In the genomic region with DNA sequence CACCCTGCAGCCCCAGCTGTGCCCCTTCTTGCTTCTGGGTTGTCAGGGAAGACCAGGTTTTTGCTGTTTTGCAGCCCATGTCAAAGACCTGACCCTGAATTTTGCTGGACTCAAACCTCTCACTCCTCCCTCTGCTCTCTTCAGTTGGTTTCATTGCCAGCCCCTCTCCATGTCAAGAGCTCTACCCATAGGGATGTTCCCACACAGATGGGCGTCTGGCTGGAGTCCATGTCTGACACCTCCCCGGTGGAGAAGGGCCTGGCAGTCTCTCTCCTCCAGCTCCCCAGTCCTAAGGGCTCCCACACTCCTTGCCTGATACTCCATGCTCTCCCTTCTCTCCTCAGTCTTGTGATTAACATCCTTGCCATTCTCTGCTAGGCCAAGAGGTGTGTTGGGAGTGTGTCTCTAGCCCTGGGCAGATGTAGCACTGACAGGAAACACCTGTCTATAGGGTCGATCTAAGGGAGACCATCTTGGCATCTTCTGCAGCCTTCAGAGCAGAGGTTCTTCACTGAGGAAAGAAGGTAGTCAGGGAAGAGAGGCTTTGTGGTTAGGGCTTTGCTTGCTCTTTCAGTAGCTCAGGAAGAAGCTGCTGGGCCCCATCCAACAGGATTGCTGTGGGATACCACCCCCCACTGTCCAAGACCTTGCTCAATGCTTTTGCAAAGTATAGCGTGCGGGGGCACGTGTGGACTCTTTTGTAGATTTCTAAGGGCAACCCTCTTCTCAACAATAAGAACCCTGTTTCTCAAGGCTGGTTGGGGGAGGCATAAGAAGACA, we compare ENCODE assay signal across 20 cellular contexts. TPM values are rescaled to one million over a fixed set of nuclear protein-coding genes. Genes with fewer than 3 reads are reported as not detected.
"Had no signal": no experiment of that assay in that cellular context is flagged by ENCODE, and none has a peak within 500 bp of the region (broad histone marks: within the 10 kb centered on the region; RNA-seq: fewer than 3 reads in every experiment).

No MANE protein-coding gene starts in this region.

- H3K27ac ChIP-seq: ascending aorta, coronary artery, esophagus squamous epithelium, right atrium auricular region, skin epidermis had no signal

- H3K9me3 Mint-ChIP-seq: activated T-helper 1 cell treated with anti-CD3 and anti-CD28 coated beads, Interleukin-12 subunit alpha, Interleukin-12 subunit beta, Interleukin-2, Interleukin-4 antibody, amounts not matched to agents 30 ng/mL and 10 ng/mL and 1 ng/mL, durations not matched to agents 14 hours and 24 hours and 36 hours; natural killer cell treated with Interleukin-12 subunit alpha and Interleukin-12 subunit beta and Interleukin-15 and Interleukin-18, amount 100 ng/mL, for 72 hours; T-helper 2 cell treated with Interferon-gamma antibody and Interleukin-4, amounts not matched to agents 5 μg/mL and 100 μg/mL, for 36 hours had no signal

- H3K4me3 Mint-ChIP-seq: activated T-helper 1 cell treated with anti-CD3 and anti-CD28 coated beads, Interleukin-12 subunit alpha, Interleukin-12 subunit beta, Interleukin-2, Interleukin-4 antibody, amounts not matched to agents 30 ng/mL and 10 ng/mL and 1 ng/mL, durations not matched to agents 14 hours and 24 hours and 36 hours; natural killer cell treated with Interleukin-12 subunit alpha and Interleukin-12 subunit beta and Interleukin-15 and Interleukin-18, amount 100 ng/mL, for 72 hours; T-helper 2 cell treated with Interferon-gamma antibody and Interleukin-4, amounts not matched to agents 5 μg/mL and 100 μg/mL, for 36 hours had no signal

- H3K36me3 Mint-ChIP-seq: natural killer cell treated with Interleukin-12 subunit alpha and Interleukin-12 subunit beta and Interleukin-15 and Interleukin-18, amount 100 ng/mL, for 72 hours had no signal

- H3K27ac Mint-ChIP-seq: activated T-helper 1 cell treated with anti-CD3 and anti-CD28 coated beads, Interleukin-12 subunit alpha, Interleukin-12 subunit beta, Interleukin-2, Interleukin-4 antibody, amounts not matched to agents 30 ng/mL and 10 ng/mL and 1 ng/mL, durations not matched to agents 14 hours and 24 hours and 36 hours; natural killer cell treated with Interleukin-12 subunit alpha and Interleukin-12 subunit beta and Interleukin-15 and Interleukin-18, amount 100 ng/mL, for 72 hours; progenitor cell of endocrine pancreas; T-helper 2 cell treated with Interferon-gamma antibody and Interleukin-4, amounts not matched to agents 5 μg/mL and 100 μg/mL, for 36 hours had no signal

- H3K4me3 ChIP-seq: ascending aorta, coronary artery, esophagus squamous epithelium, right atrium auricular region, skin epidermis had no signal

- ATAC-seq: activated CD4-positive, CD25-positive, alpha-beta regulatory T cell treated with anti-CD3 and anti-CD28 coated beads, Interleukin-2, amount 50 U/mL, for 24 hours; natural killer cell treated with Interleukin-12 subunit alpha and Interleukin-12 subunit beta and Interleukin-15 and Interleukin-18, amount 100 ng/mL, for 72 hours had no signal

- DNase-seq: activated CD4-positive, alpha-beta T cell treated with anti-CD3 and anti-CD28 coated beads, Interleukin-2, amount 50 U/mL, for 1 hour; activated CD8-positive, alpha-beta memory T cell treated with anti-CD3 and anti-CD28 coated beads for 24 hours; central memory CD4-positive, alpha-beta T cell; esophagus squamous epithelium; kidney glomerular epithelial cell; stimulated activated CD4-positive, alpha-beta T cell treated with anti-CD3 and anti-CD28 coated beads, Interleukin-15, amount 100 ng/mL, for 24 hours; stimulated activated CD4-positive, alpha-beta T cell treated with anti-CD3 and anti-CD28 coated beads, Interleukin-4, amount 100 ng/mL, for 24 hours; stimulated activated naive CD4-positive, alpha-beta T cell treated with Interleukin-2 at 50 U/mL for 16 hours; trophoblast cell had no signal

RNA-seq across cellular contexts. Expression of a gene that starts 4.7 kb away (rescaled TPM):
- total RNA-seq: ascending aorta had no signal

RNA-seq across cellular contexts. Expression of a gene that starts 41.7 kb away (rescaled TPM):
- total RNA-seq: fibroblast of villous mesenchyme, glomerular endothelial cell had no signal
